ENCODE assay signal across 8 cellular contexts in the genomic region with DNA sequence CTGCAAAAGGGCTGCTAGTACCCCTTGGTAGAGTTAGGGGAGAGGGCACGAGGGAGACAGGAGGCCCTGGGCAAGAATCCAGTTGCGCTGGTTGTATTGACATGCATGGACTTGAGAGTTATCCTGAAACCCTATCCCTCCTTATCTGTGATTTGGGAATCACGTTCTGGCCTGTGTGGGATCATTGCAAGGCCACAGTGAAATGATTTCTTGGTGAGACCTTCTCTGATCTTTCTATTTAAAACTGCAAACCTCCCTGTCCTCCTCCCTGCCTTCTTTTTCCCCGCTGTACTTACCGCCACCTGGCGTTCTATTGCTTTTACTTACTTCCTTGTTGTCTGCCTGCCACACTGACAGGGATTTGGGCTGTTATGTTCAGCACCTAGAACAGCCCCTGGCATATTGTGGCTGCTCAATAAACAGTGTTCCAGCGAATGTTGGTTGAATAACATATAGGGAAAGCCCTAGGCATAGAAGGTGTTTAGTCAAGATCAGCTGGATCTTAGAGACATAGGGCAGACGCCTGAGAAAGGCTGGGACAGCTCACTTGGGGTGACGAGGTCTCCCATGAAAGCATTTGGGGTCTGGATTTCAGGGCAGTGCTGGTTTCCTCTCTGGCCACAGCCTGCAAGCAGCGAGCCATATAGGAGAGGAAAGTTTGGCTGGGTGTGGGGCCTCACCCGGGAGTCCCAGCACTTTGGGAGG. TPM values are rescaled to one million over a fixed set of nuclear protein-coding genes. Genes with fewer than 3 reads are reported as not detected.
DNase-seq lines count a peak whose midpoint lies in the region; TF ChIP-seq lines count a peak whose summit lies in the region.

No MANE protein-coding gene starts in this region.

- WGBS in adrenal gland, 4 donors = 34 to 43% (median 36%) methylated on average over 11 of the region's 11 CpGs

- H3K4me3 ChIP-seq in GM12865 (ENCODE audit: low read depth, low read length) = no peak overlapping the region
- no peak overlapping the region for H3K4me3 ChIP-seq in adrenal gland

- H3K27ac ChIP-seq in adrenal gland = peak overlapping the region; percentile 67 to 95 (median 83)

- DNase-seq in AG08395 (ENCODE audit: low spot score) (peak; percentile 56), GM12865 (ENCODE audit: low read depth) (peak; percentile 53), NCI-H2171 (lab: John Stamatoyannopoulos, UW) (peak; percentile 63), adrenal gland (peak; percentile 62 to 85 (median 77)), kidney tubule cell (ENCODE audit: low spot score) (peak; percentile 68), NCI-H345 treated with DMSO at 0.1 percent for 48 hours (lab: John Stamatoyannopoulos, UW; ENCODE audit: unreplicated experiment) (no peak), NCI-H774 (lab: John Stamatoyannopoulos, UW) (no peak), globus pallidus (ENCODE audit: low spot score) (no peak)

- H3K27me3 ChIP-seq in adrenal gland = no peaks in the 10 kb centered on the region

- H3K36me3 ChIP-seq in adrenal gland (replicated peaks in 1 of 2) = no peaks in the 10 kb centered on the region

- TF ChIP-seq POLR2A in adrenal gland (IDR thresholded peaks at IDR 0.05) = no peak

- intact Hi-C loops in adrenal gland (cut with DNase I) = no loop called here

- peak; percentile 43 for TF ChIP-seq CTCF in GM12865 (IDR thresholded peaks at IDR 0.05; ENCODE audit: insufficient read depth, low read depth, low read length, missing control alignments)
- TF ChIP-seq CTCF in adrenal gland (IDR thresholded peaks at IDR 0.05) = peak; percentile 35 to 80 (median 62)

- peaks cover 35 to 54% of the 10 kb centered on the region in 2 donors for H3K4me1 ChIP-seq in adrenal gland (replicated peaks in 1 of 2)

- H3K9me3 ChIP-seq in adrenal gland (replicated peaks in 1 of 3) = no peaks in the 10 kb centered on the region

RNA-seq across cellular contexts. Expression of a gene that starts 25.6 kb away (rescaled TPM):
- total RNA-seq in adrenal gland = 100 to 1,000 TPM in 2 of 8 donors, 10 to 100 TPM in 6; 21.9 to 752 (median 62.9) TPM
- 100 to 1,000 TPM in 2 of 3 donors, 10 to 100 TPM in 1; 74.7 to 338 (median 147) TPM for polyA plus RNA-seq in adrenal gland

Comparison
In these comparisons a context has a peak if more than half of its experiments do, and no peak if none do; other contexts are left out.
1. DNase-seq: peak in AG08395 (single experiment), GM12865 (single experiment), NCI-H2171 (single experiment), adrenal gland (7 of 7) and kidney tubule cell (single experiment); none in NCI-H345 treated with DMSO at 0.1 percent for 48 hours (single experiment), NCI-H774 (single experiment) and globus pallidus (single experiment).